24 cellular contexts compared by ENCODE assay signal in the genomic region with DNA sequence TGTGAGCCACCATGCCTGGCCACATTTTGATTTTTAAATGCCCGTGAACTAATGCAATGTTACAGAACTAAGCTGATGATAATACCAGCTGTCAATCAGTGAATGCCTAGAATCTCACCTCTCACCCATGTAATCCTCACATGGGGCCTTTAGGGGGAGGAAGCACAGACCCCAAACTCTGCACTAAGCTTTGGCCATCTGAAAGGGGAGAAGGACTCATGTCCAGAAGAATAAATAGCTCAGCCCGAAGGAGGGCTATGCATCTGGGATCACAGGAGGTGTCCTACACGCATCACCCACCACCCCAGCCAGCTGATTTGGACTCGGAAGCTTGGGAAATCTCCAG. TPM values are rescaled to one million over a fixed set of nuclear protein-coding genes. Genes with fewer than 3 reads are reported as not detected.
DNase-seq lines count a peak whose midpoint lies in the region; ATAC-seq and TF ChIP-seq lines count a peak whose summit lies in the region.
"Had no signal": no experiment of that assay in that cellular context is flagged by ENCODE, and none has a peak within 500 bp of the region (broad histone marks: within the 10 kb centered on the region; RNA-seq: fewer than 3 reads in every experiment).

No MANE protein-coding gene starts in this region.

- no peak overlapping the region for H3K9ac ChIP-seq in OCI-LY1 (ENCODE audit: low read length)

- peak overlapping the region; percentile 82 for H3K27ac ChIP-seq in OCI-LY1 (ENCODE audit: low read depth, low read length, poor library complexity, severe bottlenecking)

- peaks cover 70 to 89% of the 10 kb centered on the region in 2 donors for H3K36me3 Mint-ChIP-seq in CD14-positive monocyte
- H3K36me3 Mint-ChIP-seq in central memory CD8-positive, alpha-beta T cell (ENCODE audit: insufficient read depth), result peaks cover 50% of the 10 kb centered on the region
- H3K36me3 Mint-ChIP-seq in natural killer cell treated with Interleukin-12 subunit alpha and Interleukin-12 subunit beta and Interleukin-15 and Interleukin-18, amount 100 ng/mL, for 72 hours, result peaks cover 23% of the 10 kb centered on the region

- H3K27me3 ChIP-seq in OCI-LY1 (ENCODE audit: insufficient read depth, low read length), result no peaks in the 10 kb centered on the region

- peaks cover 5% of the 10 kb centered on the region; the same call in 1 of the 2 replicates for H3K9me3 ChIP-seq in OCI-LY1 (ENCODE audit: low read length)

- no peak overlapping the region for H3K4me3 ChIP-seq in OCI-LY1 (ENCODE audit: low read depth, low read length, poor library complexity, severe bottlenecking)

- peaks cover 25% of the 10 kb centered on the region for H3K4me1 ChIP-seq in OCI-LY1 (ENCODE audit: insufficient read depth, low read length, severe bottlenecking)

- H3K4me2 ChIP-seq in OCI-LY1 (ENCODE audit: low read length), result no peak overlapping the region

- ATAC-seq in central memory CD8-positive, alpha-beta T cell (replicated peaks; ENCODE audit: extremely low read depth, poor library complexity, severe bottlenecking), result no peak
- ATAC-seq in natural killer cell treated with Interleukin-12 subunit alpha and Interleukin-12 subunit beta and Interleukin-15 and Interleukin-18, amount 100 ng/mL, for 72 hours, result no peak
- no peak for ATAC-seq in Right ventricle myocardium inferior
- no peak for ATAC-seq in GM21619 (IDR thresholded peaks at IDR 0.05; ENCODE audit: unreplicated experiment)

- H3K79me2 ChIP-seq in OCI-LY1 (ENCODE audit: insufficient read depth, low read length), result no peaks in the 10 kb centered on the region

- no peak for DNase-seq in CD14-positive monocyte (ENCODE audit: low spot score)
- DNase-seq in central memory CD8-positive, alpha-beta T cell (ENCODE audit: low spot score in 2 of 2), result no peak
- DNase-seq in natural killer cell treated with Interleukin-12 subunit alpha and Interleukin-12 subunit beta and Interleukin-15 and Interleukin-18, amount 100 ng/mL, for 72 hours (ENCODE audit: low spot score), result no peak
- no peak for DNase-seq in RPMI8226
- DNase-seq in Right ventricle myocardium inferior (ENCODE audit: missing footprints), result no peak
- no peak for DNase-seq in hypothalamus (lab: John Stamatoyannopoulos, UW)
- DNase-seq: C1 segment of cervical spinal cord, Calu3, DMS153, DND-41, HCEC 1CT, NCI-H1092, NCI-H1417 treated with DMSO at 0.1 percent for 48 hours, NCI-H187, NCI-H2081 treated with DMSO at 0.1 percent for 48 hours, NCI-H2171, NCI-H226, NCI-H510A, NCI-H69, Right ventricle myocardium superior, T-helper 1 cell had no signal

- TF ChIP-seq CTCF in CD14-positive monocyte (IDR thresholded peaks at IDR 0.05) (no peak), OCI-LY1 (IDR thresholded peaks at IDR 0.05; ENCODE audit: low read length) (0 out of 2 replicates have a peak, but pooled peaks have one; percentile 4)

- peaks cover 0 to 3% (median 3%) of the 10 kb centered on the region in 3 donors for H3K27me3 Mint-ChIP-seq in CD14-positive monocyte (ENCODE audit: low read depth in 3 of 3)
- H3K27me3 Mint-ChIP-seq in central memory CD8-positive, alpha-beta T cell, result no peaks in the 10 kb centered on the region
- no peaks in the 10 kb centered on the region for H3K27me3 Mint-ChIP-seq in natural killer cell treated with Interleukin-12 subunit alpha and Interleukin-12 subunit beta and Interleukin-15 and Interleukin-18, amount 100 ng/mL, for 72 hours
- H3K27me3 Mint-ChIP-seq: IgD-negative memory B cell had no signal

- no peaks in the 10 kb centered on the region for H4K20me1 ChIP-seq in OCI-LY1 (ENCODE audit: insufficient read depth, low read length)

- H3K27ac Mint-ChIP-seq in CD14-positive monocyte, result peak overlapping the region in 4 of 7 donors; percentile 54 to 96 (median 92)
- H3K27ac Mint-ChIP-seq in central memory CD8-positive, alpha-beta T cell (ENCODE audit: low read depth), result no peak overlapping the region
- peak overlapping the region; percentile 78 to 93 for H3K27ac Mint-ChIP-seq in natural killer cell treated with Interleukin-12 subunit alpha and Interleukin-12 subunit beta and Interleukin-15 and Interleukin-18, amount 100 ng/mL, for 72 hours
- H3K27ac Mint-ChIP-seq: IgD-negative memory B cell had no signal

- intact Hi-C loops in CD14-positive monocyte (cut with micrococcal nuclease) (no loop called here), Right ventricle myocardium inferior (cut with DNase I) (no loop called here)

- no peak overlapping the region for H3K4me3 Mint-ChIP-seq in CD14-positive monocyte
- peak overlapping the region; percentile 56 for H3K4me3 Mint-ChIP-seq in central memory CD8-positive, alpha-beta T cell
- H3K4me3 Mint-ChIP-seq in natural killer cell treated with Interleukin-12 subunit alpha and Interleukin-12 subunit beta and Interleukin-15 and Interleukin-18, amount 100 ng/mL, for 72 hours, result peak overlapping the region; percentile 68

- H3K9me2 ChIP-seq in OCI-LY1 (ENCODE audit: low read depth, low read length), result no peaks in the 10 kb centered on the region

- no peaks in the 10 kb centered on the region for H3F3A ChIP-seq in OCI-LY1 (ENCODE audit: insufficient read depth, low read length)

- peaks cover 19% of the 10 kb centered on the region for H3K4me1 Mint-ChIP-seq in CD14-positive monocyte
- peaks cover 45% of the 10 kb centered on the region for H3K4me1 Mint-ChIP-seq in central memory CD8-positive, alpha-beta T cell
- H3K4me1 Mint-ChIP-seq in natural killer cell treated with Interleukin-12 subunit alpha and Interleukin-12 subunit beta and Interleukin-15 and Interleukin-18, amount 100 ng/mL, for 72 hours (ENCODE audit: low read depth in 2 of 2), result peaks cover 51 to 57% of the 10 kb centered on the region in 2 donors

- H2AFZ ChIP-seq in OCI-LY1 (ENCODE audit: low read length), result no peak overlapping the region

- peaks cover 0 to 3% (median 0%) of the 10 kb centered on the region in 7 donors for H3K9me3 Mint-ChIP-seq in CD14-positive monocyte
- no peaks in the 10 kb centered on the region for H3K9me3 Mint-ChIP-seq in central memory CD8-positive, alpha-beta T cell
- no peaks in the 10 kb centered on the region for H3K9me3 Mint-ChIP-seq in natural killer cell treated with Interleukin-12 subunit alpha and Interleukin-12 subunit beta and Interleukin-15 and Interleukin-18, amount 100 ng/mL, for 72 hours
- H3K9me3 Mint-ChIP-seq: IgD-negative memory B cell had no signal

- peaks cover 75% of the 10 kb centered on the region for H3K36me3 ChIP-seq in OCI-LY1 (ENCODE audit: insufficient read depth, low read length)

RNA-seq across cellular contexts. Expression of gene YPEL1, which starts 36.0 kb away (rescaled TPM):
- 1 to 10 TPM; 2.0 to 2.3 TPM for polyA plus RNA-seq in CD14-positive monocyte
- total RNA-seq in natural killer cell treated with Interleukin-12 subunit alpha and Interleukin-12 subunit beta and Interleukin-15 and Interleukin-18, amount 100 ng/mL, for 72 hours, result 10 to 100 TPM; 14.2 to 19.0 TPM
- total RNA-seq in Right ventricle myocardium inferior, result 4.4 TPM

Comparison
In these comparisons a context has a peak if more than half of its experiments do, and no peak if none do; other contexts are left out.
1. H3K4me3 Mint-ChIP-seq: peak in central memory CD8-positive, alpha-beta T cell (single experiment) and natural killer cell treated with Interleukin-12 subunit alpha and Interleukin-12 subunit beta and Interleukin-15 and Interleukin-18, amount 100 ng/mL, for 72 hours (single experiment); none in CD14-positive monocyte (0 of 2).